8 cellular contexts compared by ENCODE assay signal in genomic region chr4:17578482-17578891, GRCh38. TPM values are rescaled to one million over a fixed set of nuclear protein-coding genes. Genes with fewer than 3 reads are reported as not detected.
A peak's percentile ranks its signal among the peaks of the same experiment; 100 is the strongest.
DNase-seq lines count a peak whose midpoint lies in the region; ATAC-seq, FAIRE-seq and TF ChIP-seq lines count a peak whose summit lies in the region.

No MANE protein-coding gene starts in this region.

- no peaks in the 10 kb centered on the region for H3K9me3 Mint-ChIP-seq in activated T-helper 1 cell treated with anti-CD3 and anti-CD28 coated beads, Interleukin-12 subunit alpha, Interleukin-12 subunit beta, Interleukin-2, Interleukin-4 antibody, amounts not matched to agents 30 ng/mL and 10 ng/mL and 1 ng/mL, durations not matched to agents 14 hours and 24 hours and 36 hours

- H3K9me3 ChIP-seq in kidney (ENCODE audit: control insufficient read depth in 1 of 2, low read length in 2 of 2) (no peaks in the 10 kb centered on the region), thymus (ENCODE audit: control insufficient read depth) (no peaks in the 10 kb centered on the region)

- no peaks in the 10 kb centered on the region for H3K27me3 Mint-ChIP-seq in activated T-helper 1 cell treated with anti-CD3 and anti-CD28 coated beads, Interleukin-12 subunit alpha, Interleukin-12 subunit beta, Interleukin-2, Interleukin-4 antibody, amounts not matched to agents 30 ng/mL and 10 ng/mL and 1 ng/mL, durations not matched to agents 14 hours and 24 hours and 36 hours (ENCODE audit: insufficient read depth)

- DNase-seq in EH (ENCODE audit: low read depth) (peak; percentile 26), HL-60 (ENCODE audit: low read depth in 1 of 2, low spot score in 1 of 2) (peak in 1 of 2 experiments; percentile 58), kidney (no peak), H54 (ENCODE audit: insufficient read length, low spot score) (no peak), 8988T (no peak)
- peak; percentile 19 for DNase-seq in activated T-helper 1 cell treated with anti-CD3 and anti-CD28 coated beads, Interleukin-12 subunit alpha, Interleukin-12 subunit beta, Interleukin-2, Interleukin-4 antibody, amounts not matched to agents 30 ng/mL and 10 ng/mL and 1 ng/mL, durations not matched to agents 14 hours and 24 hours and 36 hours (ENCODE audit: low spot score)

- peak overlapping the region; percentile 93 for H3K4me3 Mint-ChIP-seq in activated T-helper 1 cell treated with anti-CD3 and anti-CD28 coated beads, Interleukin-12 subunit alpha, Interleukin-12 subunit beta, Interleukin-2, Interleukin-4 antibody, amounts not matched to agents 30 ng/mL and 10 ng/mL and 1 ng/mL, durations not matched to agents 14 hours and 24 hours and 36 hours

- TF ChIP-seq CTCF in HL-60 (IDR thresholded peaks at IDR 0.05; ENCODE audit: insufficient read depth, low read length) (no peak), kidney (IDR thresholded peaks at IDR 0.05; ENCODE audit: borderline replicate concordance, extremely low read depth, insufficient read depth) (no peak)

- 19% methylated on average over 6 of the region's 6 CpGs for WGBS in thymus

- H3K36me3 ChIP-seq in kidney (ENCODE audit: control insufficient read depth in 1 of 2, insufficient read depth in 2 of 2, low read length in 2 of 2) (peaks cover 13 to 21% of the 10 kb centered on the region in 2 donors), thymus (ENCODE audit: control insufficient read depth, insufficient read depth) (peaks cover 5% of the 10 kb centered on the region)

- peaks cover 36% of the 10 kb centered on the region for H3K36me3 Mint-ChIP-seq in activated T-helper 1 cell treated with anti-CD3 and anti-CD28 coated beads, Interleukin-12 subunit alpha, Interleukin-12 subunit beta, Interleukin-2, Interleukin-4 antibody, amounts not matched to agents 30 ng/mL and 10 ng/mL and 1 ng/mL, durations not matched to agents 14 hours and 24 hours and 36 hours (ENCODE audit: low read depth)

- no peak for TF ChIP-seq POLR2A in H54 (IDR thresholded peaks at IDR 0.05; ENCODE audit: low read depth, low read length)

- H3K4me1 ChIP-seq in kidney (ENCODE audit: control insufficient read depth in 1 of 2, insufficient read depth in 1 of 2, low read depth in 1 of 2, low read length in 2 of 2) (peaks cover 8 to 19% of the 10 kb centered on the region in 2 donors), thymus (ENCODE audit: control insufficient read depth, insufficient read depth, low read length) (peaks cover 8% of the 10 kb centered on the region)

- H3K27ac ChIP-seq in HL-60 (replicated peaks) (peak overlapping the region; percentile 86), kidney (ENCODE audit: low read depth in 2 of 2, low read length in 2 of 2) (peak overlapping the region in 1 of 2 donors; percentile 98), thymus (ENCODE audit: low read depth) (peak overlapping the region; percentile 61)

- H3K4me3 ChIP-seq in HL-60 (replicated peaks; ENCODE audit: insufficient read depth, low read length) (peak overlapping the region; percentile 87), kidney (ENCODE audit: low read length in 2 of 2) (peak overlapping the region; percentile 63 to 89), thymus (ENCODE audit: low read length) (peak overlapping the region; percentile 77)

- H3K9ac ChIP-seq in kidney (ENCODE audit: low read length in 2 of 2): peak overlapping the region; percentile 86 to 90

- H3K27ac Mint-ChIP-seq in activated T-helper 1 cell treated with anti-CD3 and anti-CD28 coated beads, Interleukin-12 subunit alpha, Interleukin-12 subunit beta, Interleukin-2, Interleukin-4 antibody, amounts not matched to agents 30 ng/mL and 10 ng/mL and 1 ng/mL, durations not matched to agents 14 hours and 24 hours and 36 hours: peak overlapping the region; percentile 94

- FAIRE-seq in kidney (lab: Jason Lieb, UNC): no peak
- FAIRE-seq in H54 (lab: Jason Lieb, UNC): no peak

- H3K4me1 Mint-ChIP-seq in activated T-helper 1 cell treated with anti-CD3 and anti-CD28 coated beads, Interleukin-12 subunit alpha, Interleukin-12 subunit beta, Interleukin-2, Interleukin-4 antibody, amounts not matched to agents 30 ng/mL and 10 ng/mL and 1 ng/mL, durations not matched to agents 14 hours and 24 hours and 36 hours (ENCODE audit: low read depth): peaks cover 38% of the 10 kb centered on the region

- ATAC-seq in GM21360 (IDR thresholded peaks at IDR 0.05; ENCODE audit: unreplicated experiment): peak; percentile 33

- H3K27me3 ChIP-seq in HL-60 (ENCODE audit: insufficient read depth, poor library complexity, severe bottlenecking) (no peaks in the 10 kb centered on the region), thymus (ENCODE audit: control insufficient read depth, insufficient read depth) (no peaks in the 10 kb centered on the region)

- intact Hi-C loops in activated T-helper 1 cell treated with anti-CD3 and anti-CD28 coated beads, Interleukin-12 subunit alpha, Interleukin-12 subunit beta, Interleukin-2, Interleukin-4 antibody, amounts not matched to agents 30 ng/mL and 10 ng/mL and 1 ng/mL, durations not matched to agents 14 hours and 24 hours and 36 hours (cut with micrococcal nuclease): loop anchor here (5.0 kb wide), 1 partner anchor 1821 kb away; no protein-coding TSS in a partner anchor
- intact Hi-C loops in kidney (cut with DNase I): no loop called here

RNA-seq across cellular contexts. Expression of gene LAP3, which starts 1.5 kb away (rescaled TPM):
- 108 and 109 TPM in 2 replicates for total RNA-seq in activated T-helper 1 cell treated with anti-CD3 and anti-CD28 coated beads, Interleukin-12 subunit alpha, Interleukin-12 subunit beta, Interleukin-2, Interleukin-4 antibody, amounts not matched to agents 30 ng/mL and 10 ng/mL and 1 ng/mL, durations not matched to agents 14 hours and 24 hours and 36 hours
- 108 TPM for total RNA-seq in kidney
- polyA plus RNA-seq in kidney (ENCODE audit: insufficient read depth, low read depth, low replicate concordance) (123 TPM), thymus (105 TPM)

RNA-seq across cellular contexts. Expression of gene MED28, which starts 36.0 kb away (rescaled TPM):
- total RNA-seq in activated T-helper 1 cell treated with anti-CD3 and anti-CD28 coated beads, Interleukin-12 subunit alpha, Interleukin-12 subunit beta, Interleukin-2, Interleukin-4 antibody, amounts not matched to agents 30 ng/mL and 10 ng/mL and 1 ng/mL, durations not matched to agents 14 hours and 24 hours and 36 hours: 46.6 and 49.6 TPM in 2 replicates
- total RNA-seq in kidney: 45.2 TPM
- polyA plus RNA-seq in kidney (ENCODE audit: insufficient read depth, low read depth, low replicate concordance) (26.1 TPM), thymus (17.4 TPM)

Comparison
In these comparisons a context has a peak if more than half of its experiments do, and no peak if none do; other contexts are left out.
1. DNase-seq: peak in EH (single experiment) and activated T-helper 1 cell treated with anti-CD3 and anti-CD28 coated beads, Interleukin-12 subunit alpha, Interleukin-12 subunit beta, Interleukin-2, Interleukin-4 antibody, amounts not matched to agents 30 ng/mL and 10 ng/mL and 1 ng/mL, durations not matched to agents 14 hours and 24 hours and 36 hours (single experiment); none in kidney (single experiment), H54 (single experiment) and 8988T (single experiment).
2. Peak in every context shown above with its lines, with median percentiles within 50 percentile points of each other: H3K4me3 ChIP-seq.